Comparison of ENCODE assay signal across 14 cellular contexts in genomic region chr11:132111781-132112380, GRCh38.
A peak's percentile ranks its signal among the peaks of the same experiment; 100 is the strongest.
DNase-seq lines count a peak whose midpoint lies in the region; ATAC-seq and TF ChIP-seq lines count a peak whose summit lies in the region.
"Had no signal": no experiment of that assay in that cellular context is flagged by ENCODE, and none has a peak within 500 bp of the region (broad histone marks: within the 10 kb centered on the region; RNA-seq: fewer than 3 reads in every experiment).

No MANE protein-coding gene starts in this region.

- 39 to 47% methylated on average over 4 to 6 of the region's 6 CpGs for WGBS in gastroesophageal sphincter (ENCODE audit: low coverage in 1 of 2), 2 donors

- no peaks in the 10 kb centered on the region for H3K9me3 ChIP-seq in gastroesophageal sphincter

- peak; percentile 80 for DNase-seq in ELR (ENCODE audit: low read depth)
- DNase-seq in amniotic stem cell (lab: John Stamatoyannopoulos, UW): peak; percentile 39
- peak; percentile 74 for DNase-seq in renal cortical epithelial cell (ENCODE audit: low read depth)
- DNase-seq in NAMALWA (ENCODE audit: low spot score): no peak
- DNase-seq in activated CD4-positive, alpha-beta T cell treated with anti-CD3 and anti-CD28 coated beads for 4 hours: no peak
- no peak for DNase-seq in SW 1271 (lab: John Stamatoyannopoulos, UW)
- DNase-seq: activated CD4-positive, alpha-beta memory T cell treated with anti-CD3 and anti-CD28 coated beads, Interleukin-2, amount 10 ng/mL, durations not matched to agents 7 days and 5 days; CD8-positive, alpha-beta memory T cell; NCI-H446; stimulated activated CD4-positive, alpha-beta T cell treated with anti-CD3 and anti-CD28 coated beads, Interleukin-2, amount 100 ng/mL, for 24 hours had no signal

- H3K27me3 ChIP-seq in gastroesophageal sphincter: no peaks in the 10 kb centered on the region

- H3K36me3 ChIP-seq in gastroesophageal sphincter: no peaks in the 10 kb centered on the region

- peak overlapping the region in 3 of 4 donors; percentile 46 to 58 (median 47) for H3K27ac ChIP-seq in gastroesophageal sphincter
- H3K27ac ChIP-seq: SK-N-MC had no signal

- peak; percentile 54 for ATAC-seq in gastroesophageal sphincter
- ATAC-seq in HG02642 (IDR thresholded peaks at IDR 0.05; ENCODE audit: poor library complexity, unreplicated experiment): no peak
- ATAC-seq: GM12878 had no signal

- peaks cover 0 to 7% (median 0%) of the 10 kb centered on the region in 3 donors for H3K4me1 ChIP-seq in gastroesophageal sphincter

- TF ChIP-seq POLR2A in gastroesophageal sphincter (IDR thresholded peaks at IDR 0.05): no peak

- TF ChIP-seq EP300 in gastroesophageal sphincter (IDR thresholded peaks at IDR 0.05): no peak

- no peak for TF ChIP-seq CTCF in gastroesophageal sphincter (IDR thresholded peaks at IDR 0.05)

- no peak overlapping the region for H3K4me3 ChIP-seq in gastroesophageal sphincter
- H3K4me3 ChIP-seq: GM12878, SK-N-MC had no signal

Comparison
In these comparisons a context has a peak if more than half of its experiments do, and no peak if none do; other contexts are left out.
1. DNase-seq: peak in ELR (single experiment), amniotic stem cell (single experiment) and renal cortical epithelial cell (single experiment); none in NAMALWA (single experiment), activated CD4-positive, alpha-beta T cell treated with anti-CD3 and anti-CD28 coated beads for 4 hours (0 of 2) and SW 1271 (0 of 2).